Comparison of ENCODE assay signal across 17 cellular contexts in the genomic region with DNA sequence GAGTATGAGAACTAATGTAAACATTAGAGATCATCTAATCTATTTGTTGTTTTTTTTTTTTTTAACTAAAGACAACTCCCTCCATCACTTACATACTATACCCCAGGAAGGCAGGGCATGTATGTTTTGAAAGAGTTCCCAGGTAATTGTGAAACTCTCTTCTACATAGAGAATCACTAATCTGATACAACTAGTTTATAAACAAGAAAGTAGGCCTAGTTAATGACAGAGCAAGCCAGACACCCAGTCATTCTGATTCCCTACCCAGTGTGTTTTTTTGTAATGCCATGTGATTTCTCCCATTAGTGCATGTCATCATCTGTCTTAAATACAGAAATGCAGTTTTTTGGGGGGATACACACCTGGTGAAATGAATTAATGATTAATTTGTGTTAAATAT.
"Had no signal": no experiment of that assay in that cellular context is flagged by ENCODE, and none has a peak within 500 bp of the region (broad histone marks: within the 10 kb centered on the region; RNA-seq: fewer than 3 reads in every experiment).

No MANE protein-coding gene starts in this region.

- H3K9me3 ChIP-seq: esophagus muscularis mucosa, gastrocnemius medialis, left ventricle myocardium inferior, lower lobe of right lung, pancreas had no signal

- H3K27me3 ChIP-seq: esophagus muscularis mucosa, gastrocnemius medialis, pancreas had no signal

- ATAC-seq: gastrocnemius medialis, lower lobe of right lung, pancreas, right cardiac atrium had no signal

- H3K4me1 Mint-ChIP-seq: memory B cell, mesothelial cell of epicardium, nephron had no signal

- H3K4me3 Mint-ChIP-seq: memory B cell, mesothelial cell of epicardium, nephron had no signal

- H3K4me3 ChIP-seq: esophagus muscularis mucosa, gastrocnemius medialis, left ventricle myocardium inferior, lower lobe of right lung, pancreas, smooth muscle cell had no signal

- DNase-seq: effector memory CD4-positive, alpha-beta T cell; gastrocnemius medialis; left ventricle myocardium inferior; lower lobe of right lung; occipital lobe; pancreas; right cardiac atrium; stimulated activated CD4-positive, alpha-beta T cell treated with anti-CD3 and anti-CD28 coated beads, Interleukin-2, amount 100 ng/mL, for 48 hours; stimulated activated naive CD4-positive, alpha-beta T cell treated with Interleukin-2 at 50 U/mL for 16 hours; trophoblast cell had no signal

- H3K27ac Mint-ChIP-seq: memory B cell, mesothelial cell of epicardium, nephron, progenitor cell of endocrine pancreas had no signal

- H3K27ac ChIP-seq: epithelial cell of prostate, esophagus muscularis mucosa, gastrocnemius medialis, left ventricle myocardium inferior, lower lobe of right lung, pancreas had no signal

- H3K27me3 Mint-ChIP-seq: memory B cell, progenitor cell of endocrine pancreas had no signal

- H3K9me3 Mint-ChIP-seq: memory B cell, mesothelial cell of epicardium, nephron had no signal

- H3K4me1 ChIP-seq: esophagus muscularis mucosa, gastrocnemius medialis, left ventricle myocardium inferior, lower lobe of right lung, pancreas had no signal
